In the genomic region with DNA sequence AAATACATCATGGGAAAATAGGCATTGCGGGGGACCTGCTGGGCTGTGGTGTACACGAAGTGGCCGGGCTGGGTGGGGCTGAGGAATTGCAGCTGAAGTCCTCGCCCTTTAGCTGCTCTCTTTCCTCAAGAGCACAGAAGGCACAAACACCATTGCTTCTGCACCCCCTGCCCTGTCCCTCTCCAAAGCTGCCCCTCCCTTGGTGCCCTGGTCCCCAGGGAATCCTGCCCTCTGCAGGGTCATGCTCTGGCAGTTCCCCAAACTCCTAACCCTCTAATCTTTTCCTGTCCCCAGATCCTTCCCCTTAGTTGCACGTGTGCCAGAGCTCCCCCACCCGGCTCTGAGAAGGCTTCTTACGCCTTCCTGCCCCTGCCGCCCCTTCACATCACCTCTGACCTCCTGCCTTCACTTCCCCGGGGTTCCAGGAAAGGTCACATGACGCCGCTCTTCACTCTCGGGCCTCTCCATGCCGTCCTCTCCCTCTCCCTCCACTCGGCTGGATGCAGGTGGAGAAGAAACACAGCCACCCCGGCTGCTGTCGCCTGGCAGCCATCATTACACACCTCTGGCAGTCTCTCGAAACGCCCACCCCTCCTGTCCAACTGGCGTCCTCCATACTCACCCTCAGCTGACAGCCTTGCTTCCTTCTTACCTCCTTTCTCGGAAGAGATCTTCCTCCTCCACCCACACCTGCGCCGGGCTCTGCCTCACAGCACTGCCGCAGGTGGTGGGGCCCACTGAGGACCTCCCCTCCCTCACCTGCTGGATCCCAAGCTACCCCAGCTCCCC, we compare ENCODE assay signal across 1 cellular context.
TF ChIP-seq lines count a peak whose summit lies in the region.

No MANE protein-coding gene starts in this region.

TF ChIP-seq in HepG2, 621 proteins besides CTCF, POLR2A, EP300 and RAD21 (continued from another document and continues in another):
- TF ChIP-seq, protein P1, sequence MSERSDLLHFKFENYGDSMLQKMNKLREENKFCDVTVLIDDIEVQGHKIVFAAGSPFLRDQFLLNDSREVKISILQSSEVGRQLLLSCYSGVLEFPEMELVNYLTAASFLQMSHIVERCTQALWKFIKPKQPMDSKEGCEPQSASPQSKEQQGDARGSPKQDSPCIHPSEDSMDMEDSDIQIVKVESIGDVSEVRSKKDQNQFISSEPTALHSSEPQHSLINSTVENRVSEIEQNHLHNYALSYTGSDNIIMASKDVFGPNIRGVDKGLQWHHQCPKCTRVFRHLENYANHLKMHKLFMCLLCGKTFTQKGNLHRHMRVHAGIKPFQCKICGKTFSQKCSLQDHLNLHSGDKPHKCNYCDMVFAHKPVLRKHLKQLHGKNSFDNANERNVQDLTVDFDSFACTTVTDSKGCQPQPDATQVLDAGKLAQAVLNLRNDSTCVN (CRISPR knock-in tag; IDR thresholded peaks at IDR 0.05; ENCODE audit: borderline replicate concordance), result 0 out of 2 replicates have a peak, but pooled peaks have one; percentile 12
- TF ChIP-seq ZNF552 (CRISPR knock-in tag; IDR thresholded peaks at IDR 0.05; ENCODE audit: borderline replicate concordance) (no peak), ZNF335 (CRISPR knock-in tag; IDR thresholded peaks at IDR 0.05) (no peak), FOXA1 (IDR thresholded peaks at IDR 0.05) (no peak), FOXA1 (CRISPR knock-in tag; IDR thresholded peaks at IDR 0.05) (no peak), ZFP1 (CRISPR knock-in tag; IDR thresholded peaks at IDR 0.05) (no peak), ZMYM4 (CRISPR knock-in tag; IDR thresholded peaks at IDR 0.05) (no peak), NFE2 (CRISPR knock-in tag; IDR thresholded peaks at IDR 0.05) (no peak), HES4 (CRISPR knock-in tag; IDR thresholded peaks at IDR 0.05; ENCODE audit: borderline replicate concordance) (no peak), ZNF138 (CRISPR knock-in tag; IDR thresholded peaks at IDR 0.05; ENCODE audit: low read depth) (no peak), ZSCAN20 (CRISPR knock-in tag; IDR thresholded peaks at IDR 0.05; ENCODE audit: borderline replicate concordance) (no peak), AHR (CRISPR knock-in tag; IDR thresholded peaks at IDR 0.05) (no peak), ZEB1 (IDR thresholded peaks at IDR 0.05; ENCODE audit: insufficient replicate concordance, low read depth) (no peak), SETDB1 (CRISPR knock-in tag; IDR thresholded peaks at IDR 0.05; ENCODE audit: borderline replicate concordance) (no peak), ZC3H13 (CRISPR knock-in tag; IDR thresholded peaks at IDR 0.05) (no peak), ZFP82 (CRISPR knock-in tag; IDR thresholded peaks at IDR 0.05; ENCODE audit: borderline replicate concordance) (no peak), RNF2 (conservative IDR thresholded peaks at IDR 0.05; ENCODE audit: low read depth) (no peak), TEAD2 (CRISPR knock-in tag; IDR thresholded peaks at IDR 0.05) (no peak), MED8 (CRISPR knock-in tag; IDR thresholded peaks at IDR 0.05; ENCODE audit: insufficient replicate concordance) (no peak), SALL2 (CRISPR knock-in tag; IDR thresholded peaks at IDR 0.05) (peak; percentile 57; the same call in 1 of the 2 replicates), CCDC6 (CRISPR knock-in tag; IDR thresholded peaks at IDR 0.05) (no peak), ZNF468 (CRISPR knock-in tag; IDR thresholded peaks at IDR 0.05) (no peak), SOX5 (CRISPR knock-in tag; IDR thresholded peaks at IDR 0.05; ENCODE audit: borderline replicate concordance) (no peak), ZNF441 (CRISPR knock-in tag; IDR thresholded peaks at IDR 0.05; ENCODE audit: borderline replicate concordance) (no peak), ZNF329 (CRISPR knock-in tag; IDR thresholded peaks at IDR 0.05; ENCODE audit: low read depth) (no peak), ZNF746 (CRISPR knock-in tag; IDR thresholded peaks at IDR 0.05) (peak; percentile 30; the same call in 1 of the 2 replicates), HNF4A (CRISPR knock-in tag; IDR thresholded peaks at IDR 0.05) (no peak)
- TF ChIP-seq, protein P2, sequence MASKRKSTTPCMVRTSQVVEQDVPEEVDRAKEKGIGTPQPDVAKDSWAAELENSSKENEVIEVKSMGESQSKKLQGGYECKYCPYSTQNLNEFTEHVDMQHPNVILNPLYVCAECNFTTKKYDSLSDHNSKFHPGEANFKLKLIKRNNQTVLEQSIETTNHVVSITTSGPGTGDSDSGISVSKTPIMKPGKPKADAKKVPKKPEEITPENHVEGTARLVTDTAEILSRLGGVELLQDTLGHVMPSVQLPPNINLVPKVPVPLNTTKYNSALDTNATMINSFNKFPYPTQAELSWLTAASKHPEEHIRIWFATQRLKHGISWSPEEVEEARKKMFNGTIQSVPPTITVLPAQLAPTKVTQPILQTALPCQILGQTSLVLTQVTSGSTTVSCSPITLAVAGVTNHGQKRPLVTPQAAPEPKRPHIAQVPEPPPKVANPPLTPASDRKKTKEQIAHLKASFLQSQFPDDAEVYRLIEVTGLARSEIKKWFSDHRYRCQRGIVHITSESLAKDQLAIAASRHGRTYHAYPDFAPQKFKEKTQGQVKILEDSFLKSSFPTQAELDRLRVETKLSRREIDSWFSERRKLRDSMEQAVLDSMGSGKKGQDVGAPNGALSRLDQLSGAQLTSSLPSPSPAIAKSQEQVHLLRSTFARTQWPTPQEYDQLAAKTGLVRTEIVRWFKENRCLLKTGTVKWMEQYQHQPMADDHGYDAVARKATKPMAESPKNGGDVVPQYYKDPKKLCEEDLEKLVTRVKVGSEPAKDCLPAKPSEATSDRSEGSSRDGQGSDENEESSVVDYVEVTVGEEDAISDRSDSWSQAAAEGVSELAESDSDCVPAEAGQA (IDR thresholded peaks at IDR 0.05; ENCODE audit: low read depth), result no peak
- TF ChIP-seq, protein P2 (CRISPR knock-in tag; IDR thresholded peaks at IDR 0.05; ENCODE audit: borderline replicate concordance), result no peak
- TF ChIP-seq, protein P3, sequence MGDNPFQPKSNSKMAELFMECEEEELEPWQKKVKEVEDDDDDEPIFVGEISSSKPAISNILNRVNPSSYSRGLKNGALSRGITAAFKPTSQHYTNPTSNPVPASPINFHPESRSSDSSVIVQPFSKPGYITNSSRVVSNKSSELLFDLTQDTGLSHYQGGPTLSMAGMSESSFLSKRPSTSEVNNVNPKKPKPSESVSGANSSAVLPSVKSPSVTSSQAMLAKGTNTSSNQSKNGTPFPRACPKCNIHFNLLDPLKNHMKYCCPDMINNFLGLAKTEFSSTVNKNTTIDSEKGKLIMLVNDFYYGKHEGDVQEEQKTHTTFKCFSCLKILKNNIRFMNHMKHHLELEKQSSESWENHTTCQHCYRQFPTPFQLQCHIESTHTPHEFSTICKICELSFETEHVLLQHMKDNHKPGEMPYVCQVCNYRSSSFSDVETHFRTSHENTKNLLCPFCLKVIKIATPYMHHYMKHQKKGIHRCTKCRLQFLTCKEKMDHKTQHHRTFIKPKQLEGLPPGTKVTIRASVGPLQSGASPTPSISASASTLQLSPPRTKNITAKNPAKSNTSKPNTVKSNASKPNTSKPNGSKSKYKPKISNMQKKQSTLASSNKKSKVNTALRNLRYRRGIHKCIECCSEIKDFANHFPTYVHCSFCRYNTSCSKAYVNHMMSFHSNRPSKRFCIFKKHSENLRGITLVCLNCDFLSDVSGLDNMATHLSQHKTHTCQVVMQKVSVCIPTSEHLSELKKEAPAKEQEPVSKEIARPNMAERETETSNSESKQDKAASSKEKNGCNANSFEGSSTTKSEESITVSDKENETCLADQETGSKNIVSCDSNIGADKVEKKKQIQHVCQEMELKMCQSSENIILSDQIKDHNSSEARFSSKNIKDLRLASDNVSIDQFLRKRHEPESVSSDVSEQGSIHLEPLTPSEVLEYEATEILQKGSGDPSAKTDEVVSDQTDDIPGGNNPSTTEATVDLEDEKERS (CRISPR knock-in tag; IDR thresholded peaks at IDR 0.05), result no peak
- TF ChIP-seq, protein P4, sequence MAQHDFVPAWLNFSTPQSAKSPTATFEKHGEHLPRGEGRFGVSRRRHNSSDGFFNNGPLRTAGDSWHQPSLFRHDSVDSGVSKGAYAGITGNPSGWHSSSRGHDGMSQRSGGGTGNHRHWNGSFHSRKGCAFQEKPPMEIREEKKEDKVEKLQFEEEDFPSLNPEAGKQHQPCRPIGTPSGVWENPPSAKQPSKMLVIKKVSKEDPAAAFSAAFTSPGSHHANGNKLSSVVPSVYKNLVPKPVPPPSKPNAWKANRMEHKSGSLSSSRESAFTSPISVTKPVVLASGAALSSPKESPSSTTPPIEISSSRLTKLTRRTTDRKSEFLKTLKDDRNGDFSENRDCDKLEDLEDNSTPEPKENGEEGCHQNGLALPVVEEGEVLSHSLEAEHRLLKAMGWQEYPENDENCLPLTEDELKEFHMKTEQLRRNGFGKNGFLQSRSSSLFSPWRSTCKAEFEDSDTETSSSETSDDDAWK (CRISPR knock-in tag; IDR thresholded peaks at IDR 0.05), result no peak
- TF ChIP-seq, protein P5, sequence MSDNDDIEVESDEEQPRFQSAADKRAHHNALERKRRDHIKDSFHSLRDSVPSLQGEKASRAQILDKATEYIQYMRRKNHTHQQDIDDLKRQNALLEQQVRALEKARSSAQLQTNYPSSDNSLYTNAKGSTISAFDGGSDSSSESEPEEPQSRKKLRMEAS (IDR thresholded peaks at IDR 0.05), result 0 out of 2 replicates have a peak, but pooled peaks have one; percentile 25
- TF ChIP-seq, protein P6, sequence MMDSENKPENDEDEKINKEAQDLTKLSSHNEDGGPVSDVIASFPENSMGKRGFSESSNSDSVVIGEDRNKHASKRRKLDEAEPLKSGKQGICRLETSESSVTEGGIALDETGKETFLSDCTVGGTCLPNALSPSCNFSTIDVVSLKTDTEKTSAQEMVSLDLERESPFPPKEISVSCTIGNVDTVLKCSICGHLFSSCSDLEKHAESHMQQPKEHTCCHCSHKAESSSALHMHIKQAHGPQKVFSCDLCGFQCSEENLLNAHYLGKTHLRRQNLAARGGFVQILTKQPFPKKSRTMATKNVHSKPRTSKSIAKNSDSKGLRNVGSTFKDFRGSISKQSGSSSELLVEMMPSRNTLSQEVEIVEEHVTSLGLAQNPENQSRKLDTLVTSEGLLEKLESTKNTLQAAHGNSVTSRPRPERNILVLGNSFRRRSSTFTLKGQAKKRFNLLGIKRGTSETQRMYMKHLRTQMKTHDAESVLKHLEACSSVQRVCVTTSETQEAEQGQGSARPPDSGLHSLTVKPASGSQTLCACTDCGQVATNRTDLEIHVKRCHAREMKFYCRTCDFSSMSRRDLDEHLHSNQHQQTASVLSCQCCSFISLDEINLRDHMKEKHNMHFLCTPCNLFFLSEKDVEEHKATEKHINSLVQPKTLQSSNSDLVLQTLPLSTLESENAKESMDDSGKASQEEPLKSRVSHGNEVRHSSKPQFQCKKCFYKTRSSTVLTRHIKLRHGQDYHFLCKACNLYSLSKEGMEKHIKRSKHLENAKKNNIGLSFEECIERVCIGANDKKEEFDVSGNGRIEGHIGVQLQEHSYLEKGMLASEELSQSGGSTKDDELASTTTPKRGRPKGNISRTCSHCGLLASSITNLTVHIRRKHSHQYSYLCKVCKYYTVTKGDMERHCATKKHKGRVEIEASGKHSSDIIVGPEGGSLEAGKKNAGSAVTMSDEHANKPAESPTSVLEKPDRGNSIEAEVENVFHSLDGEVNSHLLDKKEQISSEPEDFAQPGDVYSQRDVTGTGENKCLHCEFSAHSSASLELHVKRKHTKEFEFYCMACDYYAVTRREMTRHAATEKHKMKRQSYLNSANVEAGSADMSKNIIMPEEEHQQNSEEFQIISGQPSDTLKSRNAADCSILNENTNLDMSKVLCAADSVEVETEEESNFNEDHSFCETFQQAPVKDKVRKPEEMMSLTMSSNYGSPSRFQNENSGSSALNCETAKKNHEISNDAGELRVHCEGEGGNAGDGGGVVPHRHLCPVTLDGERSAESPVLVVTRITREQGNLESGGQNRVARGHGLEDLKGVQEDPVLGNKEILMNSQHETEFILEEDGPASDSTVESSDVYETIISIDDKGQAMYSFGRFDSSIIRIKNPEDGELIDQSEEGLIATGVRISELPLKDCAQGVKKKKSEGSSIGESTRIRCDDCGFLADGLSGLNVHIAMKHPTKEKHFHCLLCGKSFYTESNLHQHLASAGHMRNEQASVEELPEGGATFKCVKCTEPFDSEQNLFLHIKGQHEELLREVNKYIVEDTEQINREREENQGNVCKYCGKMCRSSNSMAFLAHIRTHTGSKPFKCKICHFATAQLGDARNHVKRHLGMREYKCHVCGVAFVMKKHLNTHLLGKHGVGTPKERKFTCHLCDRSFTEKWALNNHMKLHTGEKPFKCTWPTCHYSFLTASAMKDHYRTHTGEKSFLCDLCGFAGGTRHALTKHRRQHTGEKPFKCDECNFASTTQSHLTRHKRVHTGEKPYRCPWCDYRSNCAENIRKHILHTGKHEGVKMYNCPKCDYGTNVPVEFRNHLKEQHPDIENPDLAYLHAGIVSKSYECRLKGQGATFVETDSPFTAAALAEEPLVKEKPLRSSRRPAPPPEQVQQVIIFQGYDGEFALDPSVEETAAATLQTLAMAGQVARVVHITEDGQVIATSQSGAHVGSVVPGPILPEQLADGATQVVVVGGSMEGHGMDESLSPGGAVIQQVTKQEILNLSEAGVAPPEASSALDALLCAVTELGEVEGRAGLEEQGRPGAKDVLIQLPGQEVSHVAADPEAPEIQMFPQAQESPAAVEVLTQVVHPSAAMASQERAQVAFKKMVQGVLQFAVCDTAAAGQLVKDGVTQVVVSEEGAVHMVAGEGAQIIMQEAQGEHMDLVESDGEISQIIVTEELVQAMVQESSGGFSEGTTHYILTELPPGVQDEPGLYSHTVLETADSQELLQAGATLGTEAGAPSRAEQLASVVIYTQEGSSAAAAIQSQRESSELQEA (CRISPR knock-in tag; IDR thresholded peaks at IDR 0.05; ENCODE audit: not compliant biosample characterization), result no peak
- TF ChIP-seq, protein P7, sequence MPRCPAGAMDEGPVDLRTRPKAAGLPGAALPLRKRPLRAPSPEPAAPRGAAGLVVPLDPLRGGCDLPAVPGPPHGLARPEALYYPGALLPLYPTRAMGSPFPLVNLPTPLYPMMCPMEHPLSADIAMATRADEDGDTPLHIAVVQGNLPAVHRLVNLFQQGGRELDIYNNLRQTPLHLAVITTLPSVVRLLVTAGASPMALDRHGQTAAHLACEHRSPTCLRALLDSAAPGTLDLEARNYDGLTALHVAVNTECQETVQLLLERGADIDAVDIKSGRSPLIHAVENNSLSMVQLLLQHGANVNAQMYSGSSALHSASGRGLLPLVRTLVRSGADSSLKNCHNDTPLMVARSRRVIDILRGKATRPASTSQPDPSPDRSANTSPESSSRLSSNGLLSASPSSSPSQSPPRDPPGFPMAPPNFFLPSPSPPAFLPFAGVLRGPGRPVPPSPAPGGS (CRISPR knock-in tag; IDR thresholded peaks at IDR 0.05), result no peak; the same call in 1 of the 2 replicates
